Comparison of ENCODE assay signal across 8 cellular contexts in the genomic region with DNA sequence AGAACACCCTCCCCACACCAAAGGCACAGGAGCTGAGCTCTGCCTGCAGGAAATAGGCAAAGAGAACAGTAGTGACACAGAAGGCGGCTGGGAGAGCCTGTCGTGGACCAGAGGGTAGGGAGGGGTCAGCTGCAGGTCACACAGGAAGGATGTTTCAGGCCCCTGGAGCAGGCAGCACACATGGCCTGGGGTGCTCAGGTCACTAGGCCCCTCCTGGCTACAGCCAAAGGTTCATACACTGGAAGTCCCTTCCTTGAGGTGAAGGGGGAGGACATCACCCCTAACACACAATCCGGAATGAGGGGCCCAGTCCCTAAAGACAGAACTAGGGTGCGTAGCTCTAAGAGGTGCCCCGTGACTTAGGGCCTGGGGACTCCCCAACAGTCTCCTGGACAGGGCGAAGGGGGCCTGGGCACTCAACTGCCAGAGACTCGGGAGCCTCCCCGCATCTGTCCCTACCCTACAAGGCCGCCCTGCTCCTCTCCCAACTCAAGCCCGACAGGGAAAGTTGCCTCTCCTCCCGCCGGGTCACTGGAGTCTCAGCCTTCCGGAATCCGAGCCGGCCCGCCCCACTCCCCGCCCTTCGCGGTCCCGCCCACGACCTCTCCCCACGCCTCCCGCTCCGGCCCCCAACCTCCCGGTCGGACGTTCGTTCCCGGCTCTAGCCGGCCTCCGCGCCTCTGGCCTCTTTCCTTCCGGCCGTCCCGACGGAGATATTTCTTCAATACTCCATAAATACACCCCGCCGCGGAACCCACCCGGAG. TPM values are rescaled to one million over a fixed set of nuclear protein-coding genes. Genes with fewer than 3 reads are reported as not detected.
DNase-seq lines count a peak whose midpoint lies in the region; ATAC-seq and TF ChIP-seq lines count a peak whose summit lies in the region.

A gene (minus strand): TSS at position 541 of the 764 bp plus-strand sequence. CDS start 675 bp downstream, outside the sequence.

- peaks cover 5% of the 10 kb centered on the region for H3K9me3 Mint-ChIP-seq in activated naive CD8-positive, alpha-beta T cell treated with anti-CD3 and anti-CD28 coated beads, Interleukin-2, amount 50 U/mL, for 24 hours

- H3K4me3 ChIP-seq in HFF-Myc (replicated peaks; ENCODE audit: low read depth, low read length) (peak within 1 kb of the TSS; percentile 68), left ventricle myocardium inferior (peak within 1 kb of the TSS; percentile 72)

- DNase-seq in EL: peak; percentile 79
- no peak for DNase-seq in HFF-Myc (ENCODE audit: extremely low read depth, low read depth)
- peak; percentile 15 for DNase-seq in activated naive CD8-positive, alpha-beta T cell treated with anti-CD3 and anti-CD28 coated beads, Interleukin-2, amount 50 U/mL, for 24 hours
- DNase-seq in left ventricle myocardium inferior: peak; percentile 76
- DNase-seq in posterior vena cava (ENCODE audit: low spot score): peak; percentile 87
- DNase-seq in HUDEP-2 (lab: John Stamatoyannopoulos, UW; ENCODE audit: unreplicated experiment in 76 of 76): no peak
- no peak for DNase-seq in RKO (ENCODE audit: low spot score)
- DNase-seq in NCI-H2081 (lab: John Stamatoyannopoulos, UW): no peak

- H3K36me3 Mint-ChIP-seq in activated naive CD8-positive, alpha-beta T cell treated with anti-CD3 and anti-CD28 coated beads, Interleukin-2, amount 50 U/mL, for 24 hours (ENCODE audit: low read depth): no peaks in the 10 kb centered on the region

- H3K27me3 ChIP-seq in left ventricle myocardium inferior (ENCODE audit: low read depth): peaks cover 45% of the 10 kb centered on the region

- H3K4me3 Mint-ChIP-seq in activated naive CD8-positive, alpha-beta T cell treated with anti-CD3 and anti-CD28 coated beads, Interleukin-2, amount 50 U/mL, for 24 hours: peak within 1 kb of the TSS; percentile 64

- H3K4me1 Mint-ChIP-seq in activated naive CD8-positive, alpha-beta T cell treated with anti-CD3 and anti-CD28 coated beads, Interleukin-2, amount 50 U/mL, for 24 hours: peaks cover 31% of the 10 kb centered on the region

- peaks cover 22% of the 10 kb centered on the region for H3K4me1 ChIP-seq in left ventricle myocardium inferior

- TF ChIP-seq CTCF in HFF-Myc (IDR thresholded peaks at IDR 0.05; ENCODE audit: low read depth, low read length, missing control alignments) (no peak), left ventricle myocardium inferior (IDR thresholded peaks at IDR 0.05; ENCODE audit: borderline replicate concordance) (no peak)

- H3K36me3 ChIP-seq in left ventricle myocardium inferior: no peaks in the 10 kb centered on the region

- peaks cover 56% of the 10 kb centered on the region for H3K27me3 Mint-ChIP-seq in activated naive CD8-positive, alpha-beta T cell treated with anti-CD3 and anti-CD28 coated beads, Interleukin-2, amount 50 U/mL, for 24 hours

- peak within 1 kb of the TSS; percentile 64 for H3K27ac ChIP-seq in left ventricle myocardium inferior (replicated peaks)

- ATAC-seq in activated naive CD8-positive, alpha-beta T cell treated with anti-CD3 and anti-CD28 coated beads, Interleukin-2, amount 50 U/mL, for 24 hours: no peak

- H3K27ac Mint-ChIP-seq in activated naive CD8-positive, alpha-beta T cell treated with anti-CD3 and anti-CD28 coated beads, Interleukin-2, amount 50 U/mL, for 24 hours: no peak within 1 kb of the TSS

- intact Hi-C loops in left ventricle myocardium inferior (cut with micrococcal nuclease): no loop called here
- intact Hi-C loops in posterior vena cava (cut with DNase I): no loop called here

- H3K9me3 ChIP-seq in left ventricle myocardium inferior (replicated peaks): no peaks in the 10 kb centered on the region

RNA-seq across cellular contexts. Expression of the gene that starts here (rescaled TPM):
- total RNA-seq in left ventricle myocardium inferior (1.8 TPM), posterior vena cava (1 to 10 TPM; 5.0 to 6.0 TPM)

Comparison
In these comparisons a context has a peak if more than half of its experiments do, and no peak if none do; other contexts are left out.
1. DNase-seq: peak in EL (single experiment), activated naive CD8-positive, alpha-beta T cell treated with anti-CD3 and anti-CD28 coated beads, Interleukin-2, amount 50 U/mL, for 24 hours (single experiment), left ventricle myocardium inferior (single experiment) and posterior vena cava (single experiment); none in HFF-Myc (single experiment), HUDEP-2 (0 of 76), RKO (single experiment) and NCI-H2081 (0 of 2).